ENCODE assay signal across 1 cellular context in the genomic region with DNA sequence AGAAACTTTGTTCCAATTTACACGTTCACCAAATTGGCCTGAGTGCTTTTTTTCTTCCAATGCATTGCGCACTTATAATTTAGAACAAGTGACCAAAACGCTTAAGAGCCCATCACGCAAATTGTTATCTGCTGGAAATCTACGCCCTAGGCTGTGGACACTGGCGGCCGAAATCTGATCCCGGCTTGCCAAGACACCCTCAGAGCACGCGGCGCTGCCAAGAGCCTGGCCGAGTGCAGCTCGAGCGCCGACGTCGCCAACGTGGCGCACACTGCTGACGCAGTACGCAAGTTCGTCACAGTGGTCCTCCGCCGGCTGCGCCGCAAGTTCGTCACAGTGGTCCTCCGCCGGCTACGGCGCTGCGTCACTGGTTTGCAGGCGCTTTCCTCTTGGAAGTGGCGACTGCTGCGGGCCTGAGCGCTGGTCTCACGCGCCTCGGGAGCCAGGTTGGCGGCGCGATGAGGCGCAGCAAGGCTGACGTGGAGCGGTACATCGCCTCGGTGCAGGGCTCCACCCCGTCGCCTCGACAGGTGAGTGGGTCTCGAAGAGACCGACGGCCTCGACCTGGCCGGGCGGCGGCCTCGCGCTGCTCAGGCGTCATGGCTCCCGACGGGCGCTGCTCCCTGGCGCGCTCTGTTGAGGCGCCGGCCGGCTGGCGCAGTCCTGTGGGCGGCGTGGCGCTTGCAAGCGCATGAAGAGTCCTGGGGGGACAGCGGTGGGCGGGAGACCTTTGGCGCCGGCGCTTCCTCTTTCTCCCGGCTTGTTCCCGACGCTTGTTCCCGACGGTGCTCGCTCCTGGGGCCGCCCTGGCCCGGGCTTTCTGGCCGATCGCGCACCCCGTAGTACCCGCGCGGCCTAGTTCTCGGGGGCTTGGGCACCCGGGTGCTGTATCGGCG.
TF ChIP-seq lines count a peak whose summit lies in the region.

A gene (plus strand): TSS at position 334 of the 896 bp plus-strand sequence. CDS start 125 bp downstream, at position 459.

TF ChIP-seq in K562, 482 proteins besides CTCF, POLR2A, EP300 and RAD21 (continued from another document and continues in another):
- TF ChIP-seq, protein P1, sequence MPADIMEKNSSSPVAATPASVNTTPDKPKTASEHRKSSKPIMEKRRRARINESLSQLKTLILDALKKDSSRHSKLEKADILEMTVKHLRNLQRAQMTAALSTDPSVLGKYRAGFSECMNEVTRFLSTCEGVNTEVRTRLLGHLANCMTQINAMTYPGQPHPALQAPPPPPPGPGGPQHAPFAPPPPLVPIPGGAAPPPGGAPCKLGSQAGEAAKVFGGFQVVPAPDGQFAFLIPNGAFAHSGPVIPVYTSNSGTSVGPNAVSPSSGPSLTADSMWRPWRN (IDR thresholded peaks at IDR 0.05; ENCODE audit: low read depth) = peak; percentile 25; the same call in 1 of the 2 replicates
- TF ChIP-seq KAT2B (IDR thresholded peaks at IDR 0.05; ENCODE audit: low read depth, low read length) (no peak), MBD2 (IDR thresholded peaks at IDR 0.05; ENCODE audit: borderline replicate concordance, low read depth) (peak; percentile 83), BMI1 (IDR thresholded peaks at IDR 0.05; ENCODE audit: low read length) (no peak), ZNF57 (CRISPR knock-in tag; IDR thresholded peaks at IDR 0.05) (no peak), ZFP1 (CRISPR knock-in tag; IDR thresholded peaks at IDR 0.05) (no peak), HNRNPL (IDR thresholded peaks at IDR 0.05; ENCODE audit: low read depth, low read length) (peak; percentile 65; the same call in 1 of the 2 replicates), EGR1 (conservative IDR thresholded peaks at IDR 0.05) (peak; percentile 93), RUNX1 (IDR thresholded peaks at IDR 0.05; ENCODE audit: low read depth) (0 out of 2 replicates have a peak, but pooled peaks have one; percentile 44), BCOR (IDR thresholded peaks at IDR 0.05) (peak; percentile 11; the same call in 1 of the 2 replicates), FOXP1 (CRISPR knock-in tag; IDR thresholded peaks at IDR 0.05) (peak; percentile 79; the same call in 1 of the 2 replicates), FOXJ2 (tag; IDR thresholded peaks at IDR 0.05) (no peak; the same call in 1 of the 2 replicates), DDX20 (tag; IDR thresholded peaks at IDR 0.05; ENCODE audit: low read depth) (no peak), SOX6 (IDR thresholded peaks at IDR 0.05) (peak; percentile 69)
- TF ChIP-seq, protein P2, sequence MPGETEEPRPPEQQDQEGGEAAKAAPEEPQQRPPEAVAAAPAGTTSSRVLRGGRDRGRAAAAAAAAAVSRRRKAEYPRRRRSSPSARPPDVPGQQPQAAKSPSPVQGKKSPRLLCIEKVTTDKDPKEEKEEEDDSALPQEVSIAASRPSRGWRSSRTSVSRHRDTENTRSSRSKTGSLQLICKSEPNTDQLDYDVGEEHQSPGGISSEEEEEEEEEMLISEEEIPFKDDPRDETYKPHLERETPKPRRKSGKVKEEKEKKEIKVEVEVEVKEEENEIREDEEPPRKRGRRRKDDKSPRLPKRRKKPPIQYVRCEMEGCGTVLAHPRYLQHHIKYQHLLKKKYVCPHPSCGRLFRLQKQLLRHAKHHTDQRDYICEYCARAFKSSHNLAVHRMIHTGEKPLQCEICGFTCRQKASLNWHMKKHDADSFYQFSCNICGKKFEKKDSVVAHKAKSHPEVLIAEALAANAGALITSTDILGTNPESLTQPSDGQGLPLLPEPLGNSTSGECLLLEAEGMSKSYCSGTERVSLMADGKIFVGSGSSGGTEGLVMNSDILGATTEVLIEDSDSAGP (CRISPR knock-in tag; IDR thresholded peaks at IDR 0.05) = no peak
- TF ChIP-seq, protein P3, sequence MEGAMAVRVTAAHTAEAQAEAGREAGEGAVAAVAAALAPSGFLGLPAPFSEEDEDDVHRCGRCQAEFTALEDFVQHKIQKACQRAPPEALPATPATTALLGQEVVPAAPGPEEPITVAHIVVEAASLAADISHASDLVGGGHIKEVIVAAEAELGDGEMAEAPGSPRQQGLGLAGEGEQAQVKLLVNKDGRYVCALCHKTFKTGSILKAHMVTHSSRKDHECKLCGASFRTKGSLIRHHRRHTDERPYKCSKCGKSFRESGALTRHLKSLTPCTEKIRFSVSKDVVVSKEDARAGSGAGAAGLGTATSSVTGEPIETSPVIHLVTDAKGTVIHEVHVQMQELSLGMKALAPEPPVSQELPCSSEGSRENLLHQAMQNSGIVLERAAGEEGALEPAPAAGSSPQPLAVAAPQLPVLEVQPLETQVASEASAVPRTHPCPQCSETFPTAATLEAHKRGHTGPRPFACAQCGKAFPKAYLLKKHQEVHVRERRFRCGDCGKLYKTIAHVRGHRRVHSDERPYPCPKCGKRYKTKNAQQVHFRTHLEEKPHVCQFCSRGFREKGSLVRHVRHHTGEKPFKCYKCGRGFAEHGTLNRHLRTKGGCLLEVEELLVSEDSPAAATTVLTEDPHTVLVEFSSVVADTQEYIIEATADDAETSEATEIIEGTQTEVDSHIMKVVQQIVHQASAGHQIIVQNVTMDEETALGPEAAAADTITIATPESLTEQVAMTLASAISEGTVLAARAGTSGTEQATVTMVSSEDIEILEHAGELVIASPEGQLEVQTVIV (CRISPR knock-in tag; IDR thresholded peaks at IDR 0.05; ENCODE audit: borderline replicate concordance) = no peak
- TF ChIP-seq, protein P4, sequence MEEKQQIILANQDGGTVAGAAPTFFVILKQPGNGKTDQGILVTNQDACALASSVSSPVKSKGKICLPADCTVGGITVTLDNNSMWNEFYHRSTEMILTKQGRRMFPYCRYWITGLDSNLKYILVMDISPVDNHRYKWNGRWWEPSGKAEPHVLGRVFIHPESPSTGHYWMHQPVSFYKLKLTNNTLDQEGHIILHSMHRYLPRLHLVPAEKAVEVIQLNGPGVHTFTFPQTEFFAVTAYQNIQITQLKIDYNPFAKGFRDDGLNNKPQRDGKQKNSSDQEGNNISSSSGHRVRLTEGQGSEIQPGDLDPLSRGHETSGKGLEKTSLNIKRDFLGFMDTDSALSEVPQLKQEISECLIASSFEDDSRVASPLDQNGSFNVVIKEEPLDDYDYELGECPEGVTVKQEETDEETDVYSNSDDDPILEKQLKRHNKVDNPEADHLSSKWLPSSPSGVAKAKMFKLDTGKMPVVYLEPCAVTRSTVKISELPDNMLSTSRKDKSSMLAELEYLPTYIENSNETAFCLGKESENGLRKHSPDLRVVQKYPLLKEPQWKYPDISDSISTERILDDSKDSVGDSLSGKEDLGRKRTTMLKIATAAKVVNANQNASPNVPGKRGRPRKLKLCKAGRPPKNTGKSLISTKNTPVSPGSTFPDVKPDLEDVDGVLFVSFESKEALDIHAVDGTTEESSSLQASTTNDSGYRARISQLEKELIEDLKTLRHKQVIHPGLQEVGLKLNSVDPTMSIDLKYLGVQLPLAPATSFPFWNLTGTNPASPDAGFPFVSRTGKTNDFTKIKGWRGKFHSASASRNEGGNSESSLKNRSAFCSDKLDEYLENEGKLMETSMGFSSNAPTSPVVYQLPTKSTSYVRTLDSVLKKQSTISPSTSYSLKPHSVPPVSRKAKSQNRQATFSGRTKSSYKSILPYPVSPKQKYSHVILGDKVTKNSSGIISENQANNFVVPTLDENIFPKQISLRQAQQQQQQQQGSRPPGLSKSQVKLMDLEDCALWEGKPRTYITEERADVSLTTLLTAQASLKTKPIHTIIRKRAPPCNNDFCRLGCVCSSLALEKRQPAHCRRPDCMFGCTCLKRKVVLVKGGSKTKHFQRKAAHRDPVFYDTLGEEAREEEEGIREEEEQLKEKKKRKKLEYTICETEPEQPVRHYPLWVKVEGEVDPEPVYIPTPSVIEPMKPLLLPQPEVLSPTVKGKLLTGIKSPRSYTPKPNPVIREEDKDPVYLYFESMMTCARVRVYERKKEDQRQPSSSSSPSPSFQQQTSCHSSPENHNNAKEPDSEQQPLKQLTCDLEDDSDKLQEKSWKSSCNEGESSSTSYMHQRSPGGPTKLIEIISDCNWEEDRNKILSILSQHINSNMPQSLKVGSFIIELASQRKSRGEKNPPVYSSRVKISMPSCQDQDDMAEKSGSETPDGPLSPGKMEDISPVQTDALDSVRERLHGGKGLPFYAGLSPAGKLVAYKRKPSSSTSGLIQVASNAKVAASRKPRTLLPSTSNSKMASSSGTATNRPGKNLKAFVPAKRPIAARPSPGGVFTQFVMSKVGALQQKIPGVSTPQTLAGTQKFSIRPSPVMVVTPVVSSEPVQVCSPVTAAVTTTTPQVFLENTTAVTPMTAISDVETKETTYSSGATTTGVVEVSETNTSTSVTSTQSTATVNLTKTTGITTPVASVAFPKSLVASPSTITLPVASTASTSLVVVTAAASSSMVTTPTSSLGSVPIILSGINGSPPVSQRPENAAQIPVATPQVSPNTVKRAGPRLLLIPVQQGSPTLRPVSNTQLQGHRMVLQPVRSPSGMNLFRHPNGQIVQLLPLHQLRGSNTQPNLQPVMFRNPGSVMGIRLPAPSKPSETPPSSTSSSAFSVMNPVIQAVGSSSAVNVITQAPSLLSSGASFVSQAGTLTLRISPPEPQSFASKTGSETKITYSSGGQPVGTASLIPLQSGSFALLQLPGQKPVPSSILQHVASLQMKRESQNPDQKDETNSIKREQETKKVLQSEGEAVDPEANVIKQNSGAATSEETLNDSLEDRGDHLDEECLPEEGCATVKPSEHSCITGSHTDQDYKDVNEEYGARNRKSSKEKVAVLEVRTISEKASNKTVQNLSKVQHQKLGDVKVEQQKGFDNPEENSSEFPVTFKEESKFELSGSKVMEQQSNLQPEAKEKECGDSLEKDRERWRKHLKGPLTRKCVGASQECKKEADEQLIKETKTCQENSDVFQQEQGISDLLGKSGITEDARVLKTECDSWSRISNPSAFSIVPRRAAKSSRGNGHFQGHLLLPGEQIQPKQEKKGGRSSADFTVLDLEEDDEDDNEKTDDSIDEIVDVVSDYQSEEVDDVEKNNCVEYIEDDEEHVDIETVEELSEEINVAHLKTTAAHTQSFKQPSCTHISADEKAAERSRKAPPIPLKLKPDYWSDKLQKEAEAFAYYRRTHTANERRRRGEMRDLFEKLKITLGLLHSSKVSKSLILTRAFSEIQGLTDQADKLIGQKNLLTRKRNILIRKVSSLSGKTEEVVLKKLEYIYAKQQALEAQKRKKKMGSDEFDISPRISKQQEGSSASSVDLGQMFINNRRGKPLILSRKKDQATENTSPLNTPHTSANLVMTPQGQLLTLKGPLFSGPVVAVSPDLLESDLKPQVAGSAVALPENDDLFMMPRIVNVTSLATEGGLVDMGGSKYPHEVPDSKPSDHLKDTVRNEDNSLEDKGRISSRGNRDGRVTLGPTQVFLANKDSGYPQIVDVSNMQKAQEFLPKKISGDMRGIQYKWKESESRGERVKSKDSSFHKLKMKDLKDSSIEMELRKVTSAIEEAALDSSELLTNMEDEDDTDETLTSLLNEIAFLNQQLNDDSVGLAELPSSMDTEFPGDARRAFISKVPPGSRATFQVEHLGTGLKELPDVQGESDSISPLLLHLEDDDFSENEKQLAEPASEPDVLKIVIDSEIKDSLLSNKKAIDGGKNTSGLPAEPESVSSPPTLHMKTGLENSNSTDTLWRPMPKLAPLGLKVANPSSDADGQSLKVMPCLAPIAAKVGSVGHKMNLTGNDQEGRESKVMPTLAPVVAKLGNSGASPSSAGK (IDR thresholded peaks at IDR 0.05) = peak; percentile 99
- TF ChIP-seq, protein P5, sequence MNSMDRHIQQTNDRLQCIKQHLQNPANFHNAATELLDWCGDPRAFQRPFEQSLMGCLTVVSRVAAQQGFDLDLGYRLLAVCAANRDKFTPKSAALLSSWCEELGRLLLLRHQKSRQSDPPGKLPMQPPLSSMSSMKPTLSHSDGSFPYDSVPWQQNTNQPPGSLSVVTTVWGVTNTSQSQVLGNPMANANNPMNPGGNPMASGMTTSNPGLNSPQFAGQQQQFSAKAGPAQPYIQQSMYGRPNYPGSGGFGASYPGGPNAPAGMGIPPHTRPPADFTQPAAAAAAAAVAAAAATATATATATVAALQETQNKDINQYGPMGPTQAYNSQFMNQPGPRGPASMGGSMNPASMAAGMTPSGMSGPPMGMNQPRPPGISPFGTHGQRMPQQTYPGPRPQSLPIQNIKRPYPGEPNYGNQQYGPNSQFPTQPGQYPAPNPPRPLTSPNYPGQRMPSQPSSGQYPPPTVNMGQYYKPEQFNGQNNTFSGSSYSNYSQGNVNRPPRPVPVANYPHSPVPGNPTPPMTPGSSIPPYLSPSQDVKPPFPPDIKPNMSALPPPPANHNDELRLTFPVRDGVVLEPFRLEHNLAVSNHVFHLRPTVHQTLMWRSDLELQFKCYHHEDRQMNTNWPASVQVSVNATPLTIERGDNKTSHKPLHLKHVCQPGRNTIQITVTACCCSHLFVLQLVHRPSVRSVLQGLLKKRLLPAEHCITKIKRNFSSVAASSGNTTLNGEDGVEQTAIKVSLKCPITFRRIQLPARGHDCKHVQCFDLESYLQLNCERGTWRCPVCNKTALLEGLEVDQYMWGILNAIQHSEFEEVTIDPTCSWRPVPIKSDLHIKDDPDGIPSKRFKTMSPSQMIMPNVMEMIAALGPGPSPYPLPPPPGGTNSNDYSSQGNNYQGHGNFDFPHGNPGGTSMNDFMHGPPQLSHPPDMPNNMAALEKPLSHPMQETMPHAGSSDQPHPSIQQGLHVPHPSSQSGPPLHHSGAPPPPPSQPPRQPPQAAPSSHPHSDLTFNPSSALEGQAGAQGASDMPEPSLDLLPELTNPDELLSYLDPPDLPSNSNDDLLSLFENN (IDR thresholded peaks at IDR 0.05; ENCODE audit: low read depth in 2 of 2, low read length in 2 of 2) = no peak
- TF ChIP-seq, protein P6, sequence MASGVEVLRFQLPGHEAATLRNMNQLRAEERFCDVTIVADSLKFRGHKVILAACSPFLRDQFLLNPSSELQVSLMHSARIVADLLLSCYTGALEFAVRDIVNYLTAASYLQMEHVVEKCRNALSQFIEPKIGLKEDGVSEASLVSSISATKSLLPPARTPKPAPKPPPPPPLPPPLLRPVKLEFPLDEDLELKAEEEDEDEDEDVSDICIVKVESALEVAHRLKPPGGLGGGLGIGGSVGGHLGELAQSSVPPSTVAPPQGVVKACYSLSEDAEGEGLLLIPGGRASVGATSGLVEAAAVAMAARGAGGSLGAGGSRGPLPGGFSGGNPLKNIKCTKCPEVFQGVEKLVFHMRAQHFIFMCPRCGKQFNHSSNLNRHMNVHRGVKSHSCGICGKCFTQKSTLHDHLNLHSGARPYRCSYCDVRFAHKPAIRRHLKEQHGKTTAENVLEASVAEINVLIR (CRISPR knock-in tag; IDR thresholded peaks at IDR 0.05) = peak; percentile 99
- TF ChIP-seq, protein P7, sequence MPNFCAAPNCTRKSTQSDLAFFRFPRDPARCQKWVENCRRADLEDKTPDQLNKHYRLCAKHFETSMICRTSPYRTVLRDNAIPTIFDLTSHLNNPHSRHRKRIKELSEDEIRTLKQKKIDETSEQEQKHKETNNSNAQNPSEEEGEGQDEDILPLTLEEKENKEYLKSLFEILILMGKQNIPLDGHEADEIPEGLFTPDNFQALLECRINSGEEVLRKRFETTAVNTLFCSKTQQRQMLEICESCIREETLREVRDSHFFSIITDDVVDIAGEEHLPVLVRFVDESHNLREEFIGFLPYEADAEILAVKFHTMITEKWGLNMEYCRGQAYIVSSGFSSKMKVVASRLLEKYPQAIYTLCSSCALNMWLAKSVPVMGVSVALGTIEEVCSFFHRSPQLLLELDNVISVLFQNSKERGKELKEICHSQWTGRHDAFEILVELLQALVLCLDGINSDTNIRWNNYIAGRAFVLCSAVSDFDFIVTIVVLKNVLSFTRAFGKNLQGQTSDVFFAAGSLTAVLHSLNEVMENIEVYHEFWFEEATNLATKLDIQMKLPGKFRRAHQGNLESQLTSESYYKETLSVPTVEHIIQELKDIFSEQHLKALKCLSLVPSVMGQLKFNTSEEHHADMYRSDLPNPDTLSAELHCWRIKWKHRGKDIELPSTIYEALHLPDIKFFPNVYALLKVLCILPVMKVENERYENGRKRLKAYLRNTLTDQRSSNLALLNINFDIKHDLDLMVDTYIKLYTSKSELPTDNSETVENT (CRISPR knock-in tag; IDR thresholded peaks at IDR 0.05) = peak; percentile 76
- TF ChIP-seq, protein P8, sequence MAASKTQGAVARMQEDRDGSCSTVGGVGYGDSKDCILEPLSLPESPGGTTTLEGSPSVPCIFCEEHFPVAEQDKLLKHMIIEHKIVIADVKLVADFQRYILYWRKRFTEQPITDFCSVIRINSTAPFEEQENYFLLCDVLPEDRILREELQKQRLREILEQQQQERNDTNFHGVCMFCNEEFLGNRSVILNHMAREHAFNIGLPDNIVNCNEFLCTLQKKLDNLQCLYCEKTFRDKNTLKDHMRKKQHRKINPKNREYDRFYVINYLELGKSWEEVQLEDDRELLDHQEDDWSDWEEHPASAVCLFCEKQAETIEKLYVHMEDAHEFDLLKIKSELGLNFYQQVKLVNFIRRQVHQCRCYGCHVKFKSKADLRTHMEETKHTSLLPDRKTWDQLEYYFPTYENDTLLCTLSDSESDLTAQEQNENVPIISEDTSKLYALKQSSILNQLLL (CRISPR knock-in tag; IDR thresholded peaks at IDR 0.05; ENCODE audit: borderline replicate concordance) = no peak
